Comparison of ENCODE assay signal across 3 cellular contexts in genomic region chr20:53024653-53025052, GRCh38. TPM values are rescaled to one million over a fixed set of nuclear protein-coding genes. Genes with fewer than 3 reads are reported as not detected.
"Had no signal": no experiment of that assay in that cellular context is flagged by ENCODE, and none has a peak within 500 bp of the region (broad histone marks: within the 10 kb centered on the region; RNA-seq: fewer than 3 reads in every experiment).

No MANE protein-coding gene starts in this region.

RNA-seq across cellular contexts. Expression of gene TSHZ2, which starts 52.5 kb away (rescaled TPM):
- total RNA-seq: NCI-H460, PC-9, SJCRH30 had no signal
